Comparison of ENCODE assay signal across 19 cellular contexts in the genomic region with DNA sequence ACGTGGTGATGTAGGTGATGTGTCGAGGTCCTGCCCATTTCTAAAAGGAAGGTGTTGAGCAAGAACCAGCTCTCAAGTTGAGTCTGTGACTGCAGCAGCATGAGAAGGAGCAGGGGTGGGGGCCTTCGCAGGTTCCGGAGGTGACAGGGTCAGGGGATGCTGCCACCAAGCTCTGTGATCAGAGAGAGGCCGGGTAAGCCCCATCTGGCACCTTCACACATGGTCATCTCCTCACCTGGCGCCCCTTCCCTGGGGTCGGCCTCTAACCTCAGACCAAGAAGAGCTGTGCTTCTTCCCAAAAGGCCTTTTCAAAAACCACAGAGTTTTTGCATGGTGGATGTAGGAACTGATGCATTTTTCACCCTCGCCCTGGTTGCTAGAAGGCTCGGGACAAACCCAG.
"Had no signal": no experiment of that assay in that cellular context is flagged by ENCODE, and none has a peak within 500 bp of the region (broad histone marks: within the 10 kb centered on the region; RNA-seq: fewer than 3 reads in every experiment).

No MANE protein-coding gene starts in this region.

- H3K4me1 ChIP-seq: gastroesophageal sphincter, tibial artery had no signal

- H3K27ac Mint-ChIP-seq: activated naive CD4-positive, alpha-beta T cell treated with anti-CD3 and anti-CD28 coated beads for 36 hours; activated naive CD8-positive, alpha-beta T cell treated with anti-CD3 and anti-CD28 coated beads, Interleukin-2, amount 10 ng/mL, durations not matched to agents 7 days and 5 days; activated T-helper 17 cell treated with anti-CD3 and anti-CD28 coated beads, Interleukin-2, amount 50 U/mL, for 72 hours; progenitor cell of endocrine pancreas had no signal

- H3K27me3 Mint-ChIP-seq: activated naive CD8-positive, alpha-beta T cell treated with anti-CD3 and anti-CD28 coated beads, Interleukin-2, amount 10 ng/mL, durations not matched to agents 7 days and 5 days; activated T-helper 17 cell treated with anti-CD3 and anti-CD28 coated beads, Interleukin-2, amount 50 U/mL, for 72 hours had no signal

- H3K4me3 Mint-ChIP-seq: activated naive CD4-positive, alpha-beta T cell treated with anti-CD3 and anti-CD28 coated beads for 36 hours; activated naive CD8-positive, alpha-beta T cell treated with anti-CD3 and anti-CD28 coated beads, Interleukin-2, amount 10 ng/mL, durations not matched to agents 7 days and 5 days; activated T-helper 17 cell treated with anti-CD3 and anti-CD28 coated beads, Interleukin-2, amount 50 U/mL, for 72 hours; neural crest cell had no signal

- H3K27ac ChIP-seq: coronary artery, gastroesophageal sphincter, heart left ventricle, tibial artery had no signal

- H3K9me3 Mint-ChIP-seq: activated naive CD8-positive, alpha-beta T cell treated with anti-CD3 and anti-CD28 coated beads, Interleukin-2, amount 10 ng/mL, durations not matched to agents 7 days and 5 days; activated T-helper 17 cell treated with anti-CD3 and anti-CD28 coated beads, Interleukin-2, amount 50 U/mL, for 72 hours had no signal

- H3K4me1 Mint-ChIP-seq: activated T-helper 17 cell treated with anti-CD3 and anti-CD28 coated beads, Interleukin-2, amount 50 U/mL, for 72 hours; neural crest cell had no signal

- H3K36me3 Mint-ChIP-seq: activated naive CD8-positive, alpha-beta T cell treated with anti-CD3 and anti-CD28 coated beads, Interleukin-2, amount 10 ng/mL, durations not matched to agents 7 days and 5 days had no signal

- DNase-seq: activated naive CD4-positive, alpha-beta T cell treated with anti-CD3 and anti-CD28 coated beads for 36 hours; activated naive CD8-positive, alpha-beta T cell treated with anti-CD3 and anti-CD28 coated beads, Interleukin-2, amount 10 ng/mL, durations not matched to agents 7 days and 5 days; amygdala; left colon; mesenchymal stem cell; retina; stimulated activated CD4-positive, alpha-beta T cell treated with anti-CD3 and anti-CD28 coated beads, Interleukin-12 subunit alpha, Interleukin-12 subunit beta, amount 100 ng/mL, for 4 hours; stimulated activated CD4-positive, alpha-beta T cell treated with anti-CD3 and anti-CD28 coated beads, Interleukin-4, amount 100 ng/mL, for 4 hours; stimulated activated naive CD8-positive, alpha-beta T cell treated with anti-CD3 and anti-CD28 coated beads, Interleukin-15, Interleukin-2, amounts not matched to agents 100 U/mL and 50 U/mL, for 24 hours; substantia nigra; T-helper 1 cell; T-helper 9 cell had no signal

- ATAC-seq: activated T-helper 17 cell treated with anti-CD3 and anti-CD28 coated beads, Interleukin-2, amount 50 U/mL, for 72 hours; gastroesophageal sphincter; heart left ventricle; left colon; stimulated activated naive CD8-positive, alpha-beta T cell treated with anti-CD3 and anti-CD28 coated beads, Interleukin-15, Interleukin-2, amounts not matched to agents 100 U/mL and 50 U/mL, for 24 hours had no signal

- H3K36me3 ChIP-seq: gastroesophageal sphincter, heart left ventricle, tibial artery had no signal

- H3K4me3 ChIP-seq: coronary artery, gastroesophageal sphincter, heart left ventricle, tibial artery had no signal
